In the genomic region with DNA sequence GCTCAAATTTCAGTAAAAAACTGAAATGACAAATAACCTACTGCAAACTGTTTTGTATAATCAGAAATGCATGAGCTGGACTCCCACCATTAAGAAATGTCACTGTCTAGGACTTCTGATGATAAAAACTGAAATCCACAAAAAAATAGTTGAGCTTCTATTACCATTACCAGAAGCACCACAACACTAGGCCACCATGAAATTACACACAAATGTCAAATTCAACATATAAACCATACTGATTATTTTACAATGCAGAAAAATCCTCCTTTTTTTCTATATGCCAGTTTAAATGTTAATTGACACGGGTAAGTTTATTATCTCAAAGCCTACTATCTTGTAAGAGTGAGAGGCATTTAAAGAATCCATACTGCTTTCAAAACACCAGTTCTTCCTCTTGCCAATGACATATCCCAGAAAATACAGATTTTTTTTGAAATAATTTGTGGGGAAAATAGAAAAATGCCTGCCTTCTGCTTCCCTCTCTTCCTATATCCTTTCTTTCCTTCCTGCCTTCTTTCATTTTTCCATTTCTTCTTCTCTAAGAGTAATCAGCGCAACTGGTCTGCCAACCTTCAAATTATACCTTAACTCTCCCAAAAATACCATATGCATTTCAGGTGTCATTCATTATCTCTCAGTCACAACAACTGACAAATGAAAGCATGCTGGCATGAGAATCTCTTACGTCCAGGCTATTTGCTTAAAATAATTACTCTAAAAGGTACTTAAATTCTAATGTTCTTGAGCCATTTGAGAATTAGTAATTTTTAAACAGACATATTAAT, we compare ENCODE assay signal across 1 cellular context.
TF ChIP-seq lines count a peak whose summit lies in the region.

No MANE protein-coding gene starts in this region.

TF ChIP-seq in HepG2, 621 proteins besides CTCF, POLR2A, EP300 and RAD21 (continued from another document):
- no peak for TF ChIP-seq ARID4A (CRISPR knock-in tag; IDR thresholded peaks at IDR 0.05; ENCODE audit: borderline replicate concordance)
- no peak for TF ChIP-seq ZNF460 (CRISPR knock-in tag; IDR thresholded peaks at IDR 0.05; ENCODE audit: borderline replicate concordance)
- no peak for TF ChIP-seq HOXA9 (CRISPR knock-in tag; IDR thresholded peaks at IDR 0.05; ENCODE audit: borderline replicate concordance)
- TF ChIP-seq, protein P1, sequence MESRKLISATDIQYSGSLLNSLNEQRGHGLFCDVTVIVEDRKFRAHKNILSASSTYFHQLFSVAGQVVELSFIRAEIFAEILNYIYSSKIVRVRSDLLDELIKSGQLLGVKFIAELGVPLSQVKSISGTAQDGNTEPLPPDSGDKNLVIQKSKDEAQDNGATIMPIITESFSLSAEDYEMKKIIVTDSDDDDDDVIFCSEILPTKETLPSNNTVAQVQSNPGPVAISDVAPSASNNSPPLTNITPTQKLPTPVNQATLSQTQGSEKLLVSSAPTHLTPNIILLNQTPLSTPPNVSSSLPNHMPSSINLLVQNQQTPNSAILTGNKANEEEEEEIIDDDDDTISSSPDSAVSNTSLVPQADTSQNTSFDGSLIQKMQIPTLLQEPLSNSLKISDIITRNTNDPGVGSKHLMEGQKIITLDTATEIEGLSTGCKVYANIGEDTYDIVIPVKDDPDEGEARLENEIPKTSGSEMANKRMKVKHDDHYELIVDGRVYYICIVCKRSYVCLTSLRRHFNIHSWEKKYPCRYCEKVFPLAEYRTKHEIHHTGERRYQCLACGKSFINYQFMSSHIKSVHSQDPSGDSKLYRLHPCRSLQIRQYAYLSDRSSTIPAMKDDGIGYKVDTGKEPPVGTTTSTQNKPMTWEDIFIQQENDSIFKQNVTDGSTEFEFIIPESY (CRISPR knock-in tag; IDR thresholded peaks at IDR 0.05), result no peak
- TF ChIP-seq NAIF1 (CRISPR knock-in tag; IDR thresholded peaks at IDR 0.05; ENCODE audit: borderline replicate concordance), result no peak
- TF ChIP-seq, protein P2, sequence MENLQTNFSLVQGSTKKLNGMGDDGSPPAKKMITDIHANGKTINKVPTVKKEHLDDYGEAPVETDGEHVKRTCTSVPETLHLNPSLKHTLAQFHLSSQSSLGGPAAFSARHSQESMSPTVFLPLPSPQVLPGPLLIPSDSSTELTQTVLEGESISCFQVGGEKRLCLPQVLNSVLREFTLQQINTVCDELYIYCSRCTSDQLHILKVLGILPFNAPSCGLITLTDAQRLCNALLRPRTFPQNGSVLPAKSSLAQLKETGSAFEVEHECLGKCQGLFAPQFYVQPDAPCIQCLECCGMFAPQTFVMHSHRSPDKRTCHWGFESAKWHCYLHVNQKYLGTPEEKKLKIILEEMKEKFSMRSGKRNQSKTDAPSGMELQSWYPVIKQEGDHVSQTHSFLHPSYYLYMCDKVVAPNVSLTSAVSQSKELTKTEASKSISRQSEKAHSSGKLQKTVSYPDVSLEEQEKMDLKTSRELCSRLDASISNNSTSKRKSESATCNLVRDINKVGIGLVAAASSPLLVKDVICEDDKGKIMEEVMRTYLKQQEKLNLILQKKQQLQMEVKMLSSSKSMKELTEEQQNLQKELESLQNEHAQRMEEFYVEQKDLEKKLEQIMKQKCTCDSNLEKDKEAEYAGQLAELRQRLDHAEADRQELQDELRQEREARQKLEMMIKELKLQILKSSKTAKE (CRISPR knock-in tag; IDR thresholded peaks at IDR 0.05; ENCODE audit: borderline replicate concordance), result no peak
- no peak for TF ChIP-seq SMC3 (IDR thresholded peaks at IDR 0.05; ENCODE audit: low read length)
- TF ChIP-seq ETV6 (CRISPR knock-in tag; conservative IDR thresholded peaks at IDR 0.05), result no peak
- no peak for TF ChIP-seq CBFB (CRISPR knock-in tag; IDR thresholded peaks at IDR 0.05)
- TF ChIP-seq NKX3-1 (CRISPR knock-in tag; IDR thresholded peaks at IDR 0.05), result no peak
- TF ChIP-seq ZNF20 (CRISPR knock-in tag; IDR thresholded peaks at IDR 0.05), result no peak
- TF ChIP-seq, protein P3, sequence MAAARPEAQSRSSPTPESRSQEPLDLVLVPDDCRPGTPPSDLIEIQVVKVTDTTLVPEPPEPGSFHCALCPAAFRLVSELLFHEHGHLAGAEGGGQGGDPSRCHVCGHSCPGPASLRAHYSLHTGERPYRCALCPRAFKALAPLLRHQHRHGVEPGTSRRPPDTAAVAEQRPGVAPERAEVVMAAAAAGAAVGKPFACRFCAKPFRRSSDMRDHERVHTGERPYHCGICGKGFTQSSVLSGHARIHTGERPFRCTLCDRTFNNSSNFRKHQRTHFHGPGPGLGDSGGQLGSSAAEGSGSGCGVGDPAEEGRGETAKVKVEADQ (CRISPR knock-in tag; IDR thresholded peaks at IDR 0.05; ENCODE audit: borderline replicate concordance), result no peak
- TF ChIP-seq ZNF841 (CRISPR knock-in tag; IDR thresholded peaks at IDR 0.05; ENCODE audit: borderline replicate concordance), result no peak
- no peak for TF ChIP-seq HOXA5 (CRISPR knock-in tag; IDR thresholded peaks at IDR 0.05)
- no peak for TF ChIP-seq CEBPB (IDR thresholded peaks at IDR 0.05; ENCODE audit: borderline replicate concordance, low read depth, low read length)
- TF ChIP-seq U2AF2 (IDR thresholded peaks at IDR 0.05; ENCODE audit: low read depth, low read length), result no peak
- no peak for TF ChIP-seq MEIS2 (CRISPR knock-in tag; IDR thresholded peaks at IDR 0.05)
